Comparison of ENCODE assay signal across 17 cellular contexts in the genomic region with DNA sequence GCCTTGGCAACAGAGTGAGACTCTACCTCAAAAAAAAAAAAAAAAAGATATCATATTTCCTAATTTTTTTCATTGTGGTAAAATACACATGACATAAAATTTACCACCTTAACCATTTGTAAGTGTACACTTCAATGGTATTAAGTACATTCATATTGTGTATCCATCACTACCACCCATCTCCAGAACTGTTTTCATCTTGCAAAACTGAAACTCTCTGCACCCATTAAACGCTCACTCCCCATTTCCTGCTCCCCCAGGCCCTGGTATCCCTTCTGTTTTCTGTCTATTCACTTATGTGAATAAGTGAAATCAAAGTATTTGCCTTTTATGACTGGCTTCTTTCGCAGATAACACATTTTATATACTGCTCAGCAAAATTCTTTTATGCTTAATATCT. TPM values are rescaled to one million over a fixed set of nuclear protein-coding genes. Genes with fewer than 3 reads are reported as not detected.
A peak's percentile ranks its signal among the peaks of the same experiment; 100 is the strongest.
DNase-seq lines count a peak whose midpoint lies in the region; ATAC-seq and TF ChIP-seq lines count a peak whose summit lies in the region.
"Had no signal": no experiment of that assay in that cellular context is flagged by ENCODE, and none has a peak within 500 bp of the region (broad histone marks: within the 10 kb centered on the region; RNA-seq: fewer than 3 reads in every experiment).

No MANE protein-coding gene starts in this region.

- POLR2A ChIA-PET in activated CD8-positive, alpha-beta T cell treated with anti-CD3 and anti-CD28 coated beads, Interleukin-2, amount 10 ng/mL, durations not matched to agents 7 days and 5 days (lab: Charles Lee) = no interaction called here

- H3K9me3 Mint-ChIP-seq in stimulated activated naive CD8-positive, alpha-beta T cell treated with anti-CD3 and anti-CD28 coated beads, Interleukin-15, amount 100 ng/mL, for 72 hours = no peaks in the 10 kb centered on the region
- H3K9me3 Mint-ChIP-seq in activated CD8-positive, alpha-beta T cell treated with anti-CD3 and anti-CD28 coated beads, Interleukin-2, amount 10 ng/mL, durations not matched to agents 7 days and 5 days (ENCODE audit: insufficient read depth) = no peaks in the 10 kb centered on the region
- H3K9me3 Mint-ChIP-seq in immature natural killer cell = no peaks in the 10 kb centered on the region
- no peaks in the 10 kb centered on the region for H3K9me3 Mint-ChIP-seq in glutamatergic neuron (ENCODE audit: unreplicated experiment)

- H3K27me3 Mint-ChIP-seq in stimulated activated naive CD8-positive, alpha-beta T cell treated with anti-CD3 and anti-CD28 coated beads, Interleukin-15, amount 100 ng/mL, for 72 hours = no peaks in the 10 kb centered on the region
- no peaks in the 10 kb centered on the region for H3K27me3 Mint-ChIP-seq in activated CD8-positive, alpha-beta T cell treated with anti-CD3 and anti-CD28 coated beads, Interleukin-2, amount 10 ng/mL, durations not matched to agents 7 days and 5 days (ENCODE audit: low read depth)
- H3K27me3 Mint-ChIP-seq in immature natural killer cell (ENCODE audit: low read depth in 3 of 3) = peaks cover 2 to 10% (median 4%) of the 10 kb centered on the region in 3 donors
- H3K27me3 Mint-ChIP-seq in glutamatergic neuron (ENCODE audit: unreplicated experiment) = peaks cover 3% of the 10 kb centered on the region

- TF ChIP-seq CTCF in glutamatergic neuron (IDR thresholded peaks at IDR 0.05; ENCODE audit: partially characterized antibody, unreplicated experiment) = no peak

- peaks cover 44% of the 10 kb centered on the region for H3K36me3 Mint-ChIP-seq in activated CD8-positive, alpha-beta T cell treated with anti-CD3 and anti-CD28 coated beads, Interleukin-2, amount 10 ng/mL, durations not matched to agents 7 days and 5 days (ENCODE audit: low read depth)
- H3K36me3 Mint-ChIP-seq in immature natural killer cell (peaks cover 10 to 35% (median 20%) of the 10 kb centered on the region in 3 donors), glutamatergic neuron (ENCODE audit: unreplicated experiment) (no peaks in the 10 kb centered on the region)

- DNase-seq in stimulated activated naive CD8-positive, alpha-beta T cell treated with anti-CD3 and anti-CD28 coated beads, Interleukin-15, amount 100 ng/mL, for 72 hours = no peak
- no peak for DNase-seq in stimulated activated naive CD8-positive, alpha-beta T cell treated with anti-CD3 and anti-CD28 coated beads, Interleukin-15, Interleukin-2, amounts not matched to agents 100 U/mL and 50 U/mL, for 24 hours
- DNase-seq in activated CD8-positive, alpha-beta T cell treated with anti-CD3 and anti-CD28 coated beads, Interleukin-2, amount 10 ng/mL, durations not matched to agents 7 days and 5 days = no peak
- DNase-seq in immature natural killer cell (peak in 2 of 3 donors; percentile 35 to 43), AML-193 (lab: John Stamatoyannopoulos, UW) (no peak), glutamatergic neuron (no peak), UCSD-AML1 (lab: John Stamatoyannopoulos, UW; ENCODE audit: unreplicated experiment) (no peak)
- DNase-seq: body of pancreas; islet precursor cell; mesenchymal stem cell; NCI-H226; sigmoid colon; stimulated activated CD4-positive, alpha-beta T cell treated with anti-CD3 and anti-CD28 coated beads, Interleukin-2, amount 100 ng/mL, for 24 hours; testis had no signal

- no peak overlapping the region for H3K27ac Mint-ChIP-seq in stimulated activated naive CD8-positive, alpha-beta T cell treated with anti-CD3 and anti-CD28 coated beads, Interleukin-15, amount 100 ng/mL, for 72 hours
- peak overlapping the region; percentile 50 for H3K27ac Mint-ChIP-seq in activated CD8-positive, alpha-beta T cell treated with anti-CD3 and anti-CD28 coated beads, Interleukin-2, amount 10 ng/mL, durations not matched to agents 7 days and 5 days
- peak overlapping the region; percentile 78 to 91 (median 86) for H3K27ac Mint-ChIP-seq in immature natural killer cell
- no peak overlapping the region for H3K27ac Mint-ChIP-seq in glutamatergic neuron (ENCODE audit: unreplicated experiment)

- H3K4me3 Mint-ChIP-seq in stimulated activated naive CD8-positive, alpha-beta T cell treated with anti-CD3 and anti-CD28 coated beads, Interleukin-15, amount 100 ng/mL, for 72 hours = no peak overlapping the region
- no peak overlapping the region for H3K4me3 Mint-ChIP-seq in activated CD8-positive, alpha-beta T cell treated with anti-CD3 and anti-CD28 coated beads, Interleukin-2, amount 10 ng/mL, durations not matched to agents 7 days and 5 days
- peak overlapping the region; percentile 31 to 72 (median 61) for H3K4me3 Mint-ChIP-seq in immature natural killer cell
- no peak overlapping the region for H3K4me3 Mint-ChIP-seq in glutamatergic neuron (ENCODE audit: unreplicated experiment)

- CTCF ChIA-PET in activated CD8-positive, alpha-beta T cell treated with anti-CD3 and anti-CD28 coated beads, Interleukin-2, amount 10 ng/mL, durations not matched to agents 7 days and 5 days (lab: Charles Lee) = interaction anchor here (1.1 kb wide), 1 partner anchor 33 kb away, joined by 3 read pairs; no protein-coding TSS in a partner anchor

- peaks cover 70% of the 10 kb centered on the region for H3K4me1 Mint-ChIP-seq in stimulated activated naive CD8-positive, alpha-beta T cell treated with anti-CD3 and anti-CD28 coated beads, Interleukin-15, amount 100 ng/mL, for 72 hours
- peaks cover 65% of the 10 kb centered on the region for H3K4me1 Mint-ChIP-seq in activated CD8-positive, alpha-beta T cell treated with anti-CD3 and anti-CD28 coated beads, Interleukin-2, amount 10 ng/mL, durations not matched to agents 7 days and 5 days (ENCODE audit: low read depth)
- peaks cover 69 to 81% of the 10 kb centered on the region in 2 donors for H3K4me1 Mint-ChIP-seq in immature natural killer cell
- H3K4me1 Mint-ChIP-seq in glutamatergic neuron (ENCODE audit: low read depth, unreplicated experiment) = peaks cover 9% of the 10 kb centered on the region

- ATAC-seq in stimulated activated naive CD8-positive, alpha-beta T cell treated with anti-CD3 and anti-CD28 coated beads, Interleukin-15, amount 100 ng/mL, for 72 hours = peak; percentile 57
- no peak for ATAC-seq in stimulated activated naive CD8-positive, alpha-beta T cell treated with anti-CD3 and anti-CD28 coated beads, Interleukin-15, Interleukin-2, amounts not matched to agents 100 U/mL and 50 U/mL, for 24 hours
- ATAC-seq in activated CD8-positive, alpha-beta T cell treated with anti-CD3 and anti-CD28 coated beads, Interleukin-2, amount 10 ng/mL, durations not matched to agents 7 days and 5 days = no peak
- no peak for ATAC-seq in GM19463 (IDR thresholded peaks at IDR 0.05; ENCODE audit: unreplicated experiment)
- ATAC-seq: body of pancreas, HCT116 had no signal

RNA-seq across cellular contexts. Expression of a gene that starts 12.8 kb away (rescaled TPM):
- total RNA-seq in activated CD8-positive, alpha-beta T cell treated with anti-CD3 and anti-CD28 coated beads, Interleukin-2, amount 10 ng/mL, durations not matched to agents 7 days and 5 days = 10 to 100 TPM; 26.1 to 27.2 TPM
- 10 to 100 TPM; 29.3 to 98.2 (median 34.6) TPM for polyA plus RNA-seq in immature natural killer cell
- 93.0 TPM for total RNA-seq in glutamatergic neuron (ENCODE audit: unreplicated experiment)

RNA-seq across cellular contexts. Expression of a gene that starts 13.0 kb away (rescaled TPM):
- total RNA-seq in activated CD8-positive, alpha-beta T cell treated with anti-CD3 and anti-CD28 coated beads, Interleukin-2, amount 10 ng/mL, durations not matched to agents 7 days and 5 days = 10 to 100 TPM; 12.6 to 13.0 TPM
- 10 to 100 TPM in 1 of 3 donors, 1 to 10 TPM in 2; 9.6 to 10.1 (median 10.0) TPM for polyA plus RNA-seq in immature natural killer cell
- 19.5 TPM for total RNA-seq in glutamatergic neuron (ENCODE audit: unreplicated experiment)

RNA-seq across cellular contexts. Expression of a gene that starts 26.0 kb away (rescaled TPM):
- under 1 TPM; 0.55 to 0.68 TPM for total RNA-seq in activated CD8-positive, alpha-beta T cell treated with anti-CD3 and anti-CD28 coated beads, Interleukin-2, amount 10 ng/mL, durations not matched to agents 7 days and 5 days
- 1 to 10 TPM; 2.7 to 7.1 (median 4.1) TPM for polyA plus RNA-seq in immature natural killer cell
- total RNA-seq in glutamatergic neuron (ENCODE audit: unreplicated experiment) = 4.4 TPM
- total RNA-seq: HT-29 had no signal

RNA-seq across cellular contexts. Expression of a gene that starts 52.6 kb away (rescaled TPM):
- total RNA-seq in activated CD8-positive, alpha-beta T cell treated with anti-CD3 and anti-CD28 coated beads, Interleukin-2, amount 10 ng/mL, durations not matched to agents 7 days and 5 days = 1 to 10 TPM; 7.9 to 8.7 TPM
- 10 to 100 TPM in 1 of 3 donors, 1 to 10 TPM in 2; 9.5 to 18.0 (median 10.0) TPM for polyA plus RNA-seq in immature natural killer cell
- total RNA-seq in glutamatergic neuron (ENCODE audit: unreplicated experiment) = 16.6 TPM

RNA-seq across cellular contexts. Expression of a gene that starts 52.7 kb away (rescaled TPM):
- total RNA-seq in activated CD8-positive, alpha-beta T cell treated with anti-CD3 and anti-CD28 coated beads, Interleukin-2, amount 10 ng/mL, durations not matched to agents 7 days and 5 days = 10 to 100 TPM; 83.8 to 85.2 TPM
- 10 to 100 TPM; 12.2 to 31.8 (median 18.6) TPM for polyA plus RNA-seq in immature natural killer cell
- total RNA-seq in glutamatergic neuron (ENCODE audit: unreplicated experiment) = 63.6 TPM

Comparison
In these comparisons a context has a peak if more than half of its experiments do, and no peak if none do; other contexts are left out.
1. DNase-seq: peak in immature natural killer cell (2 of 3); none in stimulated activated naive CD8-positive, alpha-beta T cell treated with anti-CD3 and anti-CD28 coated beads, Interleukin-15, amount 100 ng/mL, for 72 hours (0 of 2), stimulated activated naive CD8-positive, alpha-beta T cell treated with anti-CD3 and anti-CD28 coated beads, Interleukin-15, Interleukin-2, amounts not matched to agents 100 U/mL and 50 U/mL, for 24 hours (single experiment), activated CD8-positive, alpha-beta T cell treated with anti-CD3 and anti-CD28 coated beads, Interleukin-2, amount 10 ng/mL, durations not matched to agents 7 days and 5 days (single experiment), AML-193 (0 of 2), glutamatergic neuron (single experiment) and UCSD-AML1 (single experiment).
2. H3K27ac Mint-ChIP-seq: peak in activated CD8-positive, alpha-beta T cell treated with anti-CD3 and anti-CD28 coated beads, Interleukin-2, amount 10 ng/mL, durations not matched to agents 7 days and 5 days (single experiment) and immature natural killer cell (6 of 6); none in stimulated activated naive CD8-positive, alpha-beta T cell treated with anti-CD3 and anti-CD28 coated beads, Interleukin-15, amount 100 ng/mL, for 72 hours (0 of 2) and glutamatergic neuron (single experiment).
3. H3K4me3 Mint-ChIP-seq: peak in immature natural killer cell (5 of 5); none in stimulated activated naive CD8-positive, alpha-beta T cell treated with anti-CD3 and anti-CD28 coated beads, Interleukin-15, amount 100 ng/mL, for 72 hours (0 of 2), activated CD8-positive, alpha-beta T cell treated with anti-CD3 and anti-CD28 coated beads, Interleukin-2, amount 10 ng/mL, durations not matched to agents 7 days and 5 days (single experiment) and glutamatergic neuron (single experiment).